ENCODE assay signal across 9 cellular contexts in genomic region chr19:1860821-1861598, GRCh38. TPM values are rescaled to one million over a fixed set of nuclear protein-coding genes. Genes with fewer than 3 reads are reported as not detected.
DNase-seq lines count a peak whose midpoint lies in the region; ATAC-seq and TF ChIP-seq lines count a peak whose summit lies in the region.
"Had no signal": no experiment of that assay in that cellular context is flagged by ENCODE, and none has a peak within 500 bp of the region (broad histone marks: within the 10 kb centered on the region; RNA-seq: fewer than 3 reads in every experiment).

No MANE protein-coding gene starts in this region.

- intact Hi-C loops in activated CD8-positive, alpha-beta T cell treated with anti-CD3 and anti-CD28 coated beads for 36 hours (cut with micrococcal nuclease): no loop called here

- no peak for TF ChIP-seq CTCF in activated CD8-positive, alpha-beta T cell treated with anti-CD3 and anti-CD28 coated beads for 36 hours (IDR thresholded peaks at IDR 0.05)
- no peak for TF ChIP-seq CTCF in suprapubic skin (IDR thresholded peaks at IDR 0.05)

- no peak for TF ChIP-seq POLR2A in suprapubic skin (IDR thresholded peaks at IDR 0.05)

- H3K27me3 ChIP-seq in suprapubic skin: no peaks in the 10 kb centered on the region

- no peaks in the 10 kb centered on the region for H3K27me3 Mint-ChIP-seq in activated T-cell treated with anti-CD3 and anti-CD28 coated beads, Interleukin-2, amount 50 U/mL, for 24 hours
- H3K27me3 Mint-ChIP-seq in activated CD8-positive, alpha-beta T cell treated with anti-CD3 and anti-CD28 coated beads for 36 hours: no peaks in the 10 kb centered on the region

- peak overlapping the region; percentile 95 for H3K4me3 Mint-ChIP-seq in activated T-cell treated with anti-CD3 and anti-CD28 coated beads, Interleukin-2, amount 50 U/mL, for 24 hours
- H3K4me3 Mint-ChIP-seq in activated CD8-positive, alpha-beta T cell treated with anti-CD3 and anti-CD28 coated beads for 36 hours: peak overlapping the region; percentile 95

- H3K4me1 Mint-ChIP-seq in activated T-cell treated with anti-CD3 and anti-CD28 coated beads, Interleukin-2, amount 50 U/mL, for 24 hours (ENCODE audit: low read depth): peaks cover 54% of the 10 kb centered on the region
- H3K4me1 Mint-ChIP-seq in activated CD8-positive, alpha-beta T cell treated with anti-CD3 and anti-CD28 coated beads for 36 hours (ENCODE audit: low read depth): peaks cover 38% of the 10 kb centered on the region

- peak overlapping the region; percentile 62 for H3K4me3 ChIP-seq in iPS-11a (ENCODE audit: low read depth, low read length)
- H3K4me3 ChIP-seq in suprapubic skin: peak overlapping the region; percentile 91

- no peaks in the 10 kb centered on the region for H3K9me3 ChIP-seq in suprapubic skin
- H3K9me3 ChIP-seq: mucosa of descending colon had no signal

- no peak for ATAC-seq in activated CD8-positive, alpha-beta T cell treated with anti-CD3 and anti-CD28 coated beads for 36 hours
- ATAC-seq in GM18502 (IDR thresholded peaks at IDR 0.05; ENCODE audit: poor library complexity, unreplicated experiment) (no peak), HG02884 (IDR thresholded peaks at IDR 0.05; ENCODE audit: unreplicated experiment) (no peak)
- ATAC-seq: mucosa of descending colon had no signal

- H3K27ac ChIP-seq in suprapubic skin: no peak overlapping the region

- peaks cover 79% of the 10 kb centered on the region for H3K4me1 ChIP-seq in suprapubic skin

- H3K9me3 Mint-ChIP-seq in activated T-cell treated with anti-CD3 and anti-CD28 coated beads, Interleukin-2, amount 50 U/mL, for 24 hours: no peaks in the 10 kb centered on the region
- H3K9me3 Mint-ChIP-seq in activated CD8-positive, alpha-beta T cell treated with anti-CD3 and anti-CD28 coated beads for 36 hours: no peaks in the 10 kb centered on the region

- no peak for DNase-seq in activated T-cell treated with anti-CD3 and anti-CD28 coated beads, Interleukin-2, amount 50 U/mL, for 24 hours
- DNase-seq in activated T-cell treated with anti-CD3 and anti-CD28 coated beads, Interleukin-2, amount 50 U/mL, for 48 hours: no peak
- no peak for DNase-seq in activated CD8-positive, alpha-beta T cell treated with anti-CD3 and anti-CD28 coated beads for 36 hours
- DNase-seq in suprapubic skin (ENCODE audit: low spot score in 2 of 2) (no peak), ureter (ENCODE audit: low spot score) (no peak)

- CTCF ChIA-PET in activated CD8-positive, alpha-beta T cell treated with anti-CD3 and anti-CD28 coated beads for 36 hours (lab: Charles Lee): no interaction called here

- H3K36me3 ChIP-seq in suprapubic skin: no peaks in the 10 kb centered on the region

- POLR2A ChIA-PET in activated CD8-positive, alpha-beta T cell treated with anti-CD3 and anti-CD28 coated beads for 36 hours (lab: Charles Lee): interaction anchor here (1.1 kb wide), 2 partner anchors 12 to 14 kb away, joined by 3 to 4 read pairs; no protein-coding TSS in a partner anchor

- H3K27ac Mint-ChIP-seq in activated T-cell treated with anti-CD3 and anti-CD28 coated beads, Interleukin-2, amount 50 U/mL, for 24 hours: peak overlapping the region; percentile 96
- peak overlapping the region; percentile 92 for H3K27ac Mint-ChIP-seq in activated CD8-positive, alpha-beta T cell treated with anti-CD3 and anti-CD28 coated beads for 36 hours

- TF ChIP-seq EP300 in suprapubic skin (IDR thresholded peaks at IDR 0.05): no peak

- 53% methylated on average over 19 of the region's 28 CpGs for WGBS in suprapubic skin

- H3K36me3 Mint-ChIP-seq in activated T-cell treated with anti-CD3 and anti-CD28 coated beads, Interleukin-2, amount 50 U/mL, for 24 hours (ENCODE audit: low read depth): peaks cover 17% of the 10 kb centered on the region
- H3K36me3 Mint-ChIP-seq in activated CD8-positive, alpha-beta T cell treated with anti-CD3 and anti-CD28 coated beads for 36 hours (ENCODE audit: low read depth): peaks cover 11% of the 10 kb centered on the region

RNA-seq across cellular contexts. Expression of gene KLF16, which starts 2.4 kb away (rescaled TPM):
- total RNA-seq in activated CD8-positive, alpha-beta T cell treated with anti-CD3 and anti-CD28 coated beads for 36 hours: 10 to 100 TPM; 25.6 to 27.7 TPM
- total RNA-seq in suprapubic skin (10 to 100 TPM; 12.1 to 30.8 (median 20.9) TPM), ureter (14.8 TPM)

RNA-seq across cellular contexts. Expression of gene REXO1, which starts 12.7 kb away (rescaled TPM):
- total RNA-seq in activated CD8-positive, alpha-beta T cell treated with anti-CD3 and anti-CD28 coated beads for 36 hours: 10 to 100 TPM; 43.4 to 46.8 TPM
- total RNA-seq in suprapubic skin (10 to 100 TPM; 31.8 to 63.1 (median 38.3) TPM), ureter (39.3 TPM)

RNA-seq across cellular contexts. Expression of gene ABHD17A, which starts 24.3 kb away (rescaled TPM):
- total RNA-seq in activated CD8-positive, alpha-beta T cell treated with anti-CD3 and anti-CD28 coated beads for 36 hours: 100 to 1,000 TPM; 112 to 113 TPM
- 100 to 1,000 TPM in 3 of 4 donors, 10 to 100 TPM in 1; 82.3 to 120 (median 110) TPM for total RNA-seq in suprapubic skin
- total RNA-seq in ureter: 58.1 TPM

RNA-seq across cellular contexts. Expression of gene ADAT3, which starts 44.2 kb away (rescaled TPM):
- total RNA-seq in activated CD8-positive, alpha-beta T cell treated with anti-CD3 and anti-CD28 coated beads for 36 hours: 1 to 10 TPM; 5.3 to 6.7 TPM
- total RNA-seq in suprapubic skin: 10 to 100 TPM; 13.4 to 26.7 (median 22.3) TPM
- 4.1 TPM for total RNA-seq in ureter

RNA-seq across cellular contexts. Expression of gene SCAMP4, which starts 44.2 kb away (rescaled TPM):
- 10 to 100 TPM; 23.1 to 25.1 TPM for total RNA-seq in activated CD8-positive, alpha-beta T cell treated with anti-CD3 and anti-CD28 coated beads for 36 hours
- total RNA-seq in suprapubic skin: 100 to 1,000 TPM in 2 of 4 donors, 10 to 100 TPM in 2; 68.1 to 119 (median 103) TPM
- total RNA-seq in ureter: 82.3 TPM
